ENCODE assay signal across 12 cellular contexts in the genomic region with DNA sequence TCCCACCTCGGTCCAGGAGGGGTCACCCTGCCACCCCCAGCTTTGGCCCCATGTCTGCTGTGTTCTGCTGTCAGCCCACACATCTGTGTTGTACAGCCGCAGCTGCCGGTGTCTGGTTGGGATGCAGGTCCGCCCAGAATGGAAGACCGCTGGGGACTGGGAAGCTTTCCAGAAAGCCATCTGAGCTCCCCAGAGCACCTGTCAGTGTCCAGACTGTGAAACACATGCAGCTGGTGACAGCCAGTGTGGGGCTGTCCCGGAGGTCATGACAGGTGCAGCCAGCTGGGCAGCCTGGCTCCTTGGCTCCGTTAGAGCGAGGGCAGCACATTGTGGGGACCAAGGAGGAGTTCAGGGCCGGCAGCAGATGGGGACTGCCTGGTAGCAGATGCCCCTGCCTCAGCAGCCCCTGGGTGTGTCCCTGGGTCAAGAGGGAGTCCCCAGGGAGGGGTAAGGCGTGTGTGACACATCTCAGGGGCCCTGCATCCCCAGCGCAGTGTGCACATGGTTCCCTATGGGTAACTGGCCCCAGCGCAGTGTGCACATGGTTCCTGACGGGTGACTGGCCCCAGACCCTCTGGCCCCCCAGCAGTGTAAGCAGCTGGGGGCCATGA. TPM values are rescaled to one million over a fixed set of nuclear protein-coding genes. Genes with fewer than 3 reads are reported as not detected.
DNase-seq lines count a peak whose midpoint lies in the region; ATAC-seq, FAIRE-seq and TF ChIP-seq lines count a peak whose summit lies in the region.
"Had no signal": no experiment of that assay in that cellular context is flagged by ENCODE, and none has a peak within 500 bp of the region (broad histone marks: within the 10 kb centered on the region; RNA-seq: fewer than 3 reads in every experiment).

No MANE protein-coding gene starts in this region.

- FAIRE-seq in kidney (lab: Jason Lieb, UNC) (no peak), RCC 7860 (lab: Jason Lieb, UNC) (no peak)

- peak; percentile 89 for DNase-seq in DMS 273 treated with DMSO at 0.1 percent for 48 hours (lab: John Stamatoyannopoulos, UW)
- peak; percentile 87 for DNase-seq in NCI-H146 (lab: John Stamatoyannopoulos, UW)
- peak; percentile 22 for DNase-seq in NCI-H82 treated with DMSO at 0.1 percent for 48 hours (lab: John Stamatoyannopoulos, UW; ENCODE audit: unreplicated experiment)
- peak; percentile 68 for DNase-seq in kidney
- DNase-seq in activated CD4-positive, alpha-beta T cell treated with anti-CD3 and anti-CD28 coated beads, Interleukin-2, amount 10 ng/mL, durations not matched to agents 24 days and 14 days: no peak
- DNase-seq in RCC 7860 (ENCODE audit: low spot score): no peak
- no peak for DNase-seq in COLO829 (ENCODE audit: low spot score)
- DNase-seq: NCI-H187 treated with DMSO at 0.1 percent for 48 hours had no signal

- H3K36me3 ChIP-seq in kidney (ENCODE audit: control insufficient read depth in 1 of 2, insufficient read depth in 2 of 2, low read length in 2 of 2): peaks cover 8% of the 10 kb centered on the region in 2 donors

- no peaks in the 10 kb centered on the region for H3K9me3 ChIP-seq in kidney (ENCODE audit: control insufficient read depth in 1 of 2, low read length in 2 of 2)
- H3K9me3 ChIP-seq: esophagus muscularis mucosa, prostate gland had no signal

- H3K27me3 Mint-ChIP-seq in activated CD4-positive, alpha-beta T cell treated with anti-CD3 and anti-CD28 coated beads, Interleukin-2, amount 10 ng/mL, durations not matched to agents 24 days and 14 days: no peaks in the 10 kb centered on the region
- H3K27me3 Mint-ChIP-seq: activated naive CD8-positive, alpha-beta T cell treated with anti-CD3 and anti-CD28 coated beads, Interleukin-2, amount 10 ng/mL, durations not matched to agents 7 days and 5 days had no signal

- H3K36me3 Mint-ChIP-seq in activated CD4-positive, alpha-beta T cell treated with anti-CD3 and anti-CD28 coated beads, Interleukin-2, amount 10 ng/mL, durations not matched to agents 24 days and 14 days (ENCODE audit: low read depth): no peaks in the 10 kb centered on the region
- H3K36me3 Mint-ChIP-seq: activated naive CD8-positive, alpha-beta T cell treated with anti-CD3 and anti-CD28 coated beads, Interleukin-2, amount 10 ng/mL, durations not matched to agents 7 days and 5 days had no signal

- no peaks in the 10 kb centered on the region for H3K4me1 ChIP-seq in kidney (ENCODE audit: control insufficient read depth in 1 of 2, insufficient read depth in 1 of 2, low read depth in 1 of 2, low read length in 2 of 2)
- H3K4me1 ChIP-seq: prostate gland had no signal

- H3K27ac Mint-ChIP-seq in activated CD4-positive, alpha-beta T cell treated with anti-CD3 and anti-CD28 coated beads, Interleukin-2, amount 10 ng/mL, durations not matched to agents 24 days and 14 days: no peak overlapping the region
- H3K27ac Mint-ChIP-seq: activated naive CD8-positive, alpha-beta T cell treated with anti-CD3 and anti-CD28 coated beads, Interleukin-2, amount 10 ng/mL, durations not matched to agents 7 days and 5 days had no signal

- H3K9ac ChIP-seq in kidney (ENCODE audit: low read length in 2 of 2): no peak overlapping the region

- H3K4me1 Mint-ChIP-seq in activated CD4-positive, alpha-beta T cell treated with anti-CD3 and anti-CD28 coated beads, Interleukin-2, amount 10 ng/mL, durations not matched to agents 24 days and 14 days: no peaks in the 10 kb centered on the region
- H3K4me1 Mint-ChIP-seq: activated naive CD8-positive, alpha-beta T cell treated with anti-CD3 and anti-CD28 coated beads, Interleukin-2, amount 10 ng/mL, durations not matched to agents 7 days and 5 days had no signal

- TF ChIP-seq CTCF in kidney (IDR thresholded peaks at IDR 0.05; ENCODE audit: borderline replicate concordance, extremely low read depth, insufficient read depth): no peak

- H3K4me3 ChIP-seq in kidney (ENCODE audit: low read length in 2 of 2): no peak overlapping the region
- H3K4me3 ChIP-seq: esophagus muscularis mucosa, prostate gland had no signal

- intact Hi-C loops in kidney (cut with DNase I): no loop called here
- intact Hi-C loops in activated CD4-positive, alpha-beta T cell treated with anti-CD3 and anti-CD28 coated beads, Interleukin-2, amount 10 ng/mL, durations not matched to agents 24 days and 14 days (cut with micrococcal nuclease): no loop called here

- no peak for ATAC-seq in GM18517 (IDR thresholded peaks at IDR 0.05; ENCODE audit: unreplicated experiment)

- no peak overlapping the region for H3K27ac ChIP-seq in kidney (ENCODE audit: low read depth in 2 of 2, low read length in 2 of 2)
- H3K27ac ChIP-seq: esophagus muscularis mucosa, prostate gland had no signal

- H3K4me3 Mint-ChIP-seq in activated CD4-positive, alpha-beta T cell treated with anti-CD3 and anti-CD28 coated beads, Interleukin-2, amount 10 ng/mL, durations not matched to agents 24 days and 14 days: no peak overlapping the region
- H3K4me3 Mint-ChIP-seq: activated naive CD8-positive, alpha-beta T cell treated with anti-CD3 and anti-CD28 coated beads, Interleukin-2, amount 10 ng/mL, durations not matched to agents 7 days and 5 days had no signal

- no peaks in the 10 kb centered on the region for H3K9me3 Mint-ChIP-seq in activated CD4-positive, alpha-beta T cell treated with anti-CD3 and anti-CD28 coated beads, Interleukin-2, amount 10 ng/mL, durations not matched to agents 24 days and 14 days
- H3K9me3 Mint-ChIP-seq: activated naive CD8-positive, alpha-beta T cell treated with anti-CD3 and anti-CD28 coated beads, Interleukin-2, amount 10 ng/mL, durations not matched to agents 7 days and 5 days had no signal

RNA-seq across cellular contexts. Expression of gene CEP170B, which starts 16.4 kb away (rescaled TPM):
- total RNA-seq in kidney: 42.4 TPM
- 8.1 TPM for polyA plus RNA-seq in kidney (ENCODE audit: insufficient read depth, low read depth, low replicate concordance)
- 8.3 and 9.0 TPM in 2 replicates for total RNA-seq in activated CD4-positive, alpha-beta T cell treated with anti-CD3 and anti-CD28 coated beads, Interleukin-2, amount 10 ng/mL, durations not matched to agents 24 days and 14 days

RNA-seq across cellular contexts. Expression of gene PLD4, which starts 43.2 kb away (rescaled TPM):
- 3.2 TPM for total RNA-seq in kidney
- not detected for polyA plus RNA-seq in kidney (ENCODE audit: insufficient read depth, low read depth, low replicate concordance)
- total RNA-seq in activated CD4-positive, alpha-beta T cell treated with anti-CD3 and anti-CD28 coated beads, Interleukin-2, amount 10 ng/mL, durations not matched to agents 24 days and 14 days: 0.07 and 0.21 TPM in 2 replicates

Comparison
In these comparisons a context has a peak if more than half of its experiments do, and no peak if none do; other contexts are left out.
1. DNase-seq: peak in DMS 273 treated with DMSO at 0.1 percent for 48 hours (single experiment), NCI-H146 (single experiment), NCI-H82 treated with DMSO at 0.1 percent for 48 hours (single experiment) and kidney (single experiment); none in activated CD4-positive, alpha-beta T cell treated with anti-CD3 and anti-CD28 coated beads, Interleukin-2, amount 10 ng/mL, durations not matched to agents 24 days and 14 days (single experiment), RCC 7860 (single experiment) and COLO829 (single experiment).